Comparison of ENCODE assay signal across 1 cellular context in genomic region chr4:151743128-151743854, GRCh38.
TF ChIP-seq lines count a peak whose summit lies in the region.

No MANE protein-coding gene starts in this region.

TF ChIP-seq in IMR-90, 13 proteins besides CTCF, POLR2A, EP300 and RAD21:
- TF ChIP-seq FOS (IDR thresholded peaks at IDR 0.05; ENCODE audit: low read depth, low read length) (no peak), BHLHE40 (IDR thresholded peaks at IDR 0.05; ENCODE audit: low read depth, low read length) (no peak), NFE2L2 (IDR thresholded peaks at IDR 0.05; ENCODE audit: low read depth, low read length) (no peak), CEBPB (IDR thresholded peaks at IDR 0.05; ENCODE audit: low read depth, low read length) (no peak), MXI1 (IDR thresholded peaks at IDR 0.05; ENCODE audit: borderline replicate concordance, low read depth, low read length) (no peak), MAZ (IDR thresholded peaks at IDR 0.05; ENCODE audit: borderline replicate concordance, low read depth, low read length) (no peak), SMC3 (IDR thresholded peaks at IDR 0.05; ENCODE audit: low read depth, low read length) (no peak), MAFK (IDR thresholded peaks at IDR 0.05; ENCODE audit: low read depth, low read length) (no peak), RFX5 (IDR thresholded peaks at IDR 0.05; ENCODE audit: low read depth, low read length) (no peak), CHD1 (IDR thresholded peaks at IDR 0.05; ENCODE audit: low read depth, low read length) (no peak), RCOR1 (IDR thresholded peaks at IDR 0.05; ENCODE audit: insufficient replicate concordance, low read length) (no peak)
